ENCODE assay signal across 8 cellular contexts in genomic region chr6:136288566-136289326, GRCh38. TPM values are rescaled to one million over a fixed set of nuclear protein-coding genes. Genes with fewer than 3 reads are reported as not detected.
DNase-seq lines count a peak whose midpoint lies in the region; ATAC-seq and TF ChIP-seq lines count a peak whose summit lies in the region.

No MANE protein-coding gene starts in this region.

- peak; percentile 58 for DNase-seq in D341Med (ENCODE audit: low spot score)
- peak; percentile 60 for DNase-seq in KBM-7
- DNase-seq in SK-N-MC (ENCODE audit: low read depth, low spot score) = no peak
- peak; percentile 77 to 84 for DNase-seq in activated naive CD4-positive, alpha-beta T cell treated with anti-CD3 and anti-CD28 coated beads, Interleukin-2, amount 50 U/mL, for 72 hours (ENCODE audit: low spot score in 2 of 2)
- peak; percentile 78 for DNase-seq in glomerular endothelial cell (ENCODE audit: extremely low read depth, low read depth, low spot score)
- DNase-seq in nucleus accumbens (lab: John Stamatoyannopoulos, UW) = peak in 53 of 56 donors; percentile 20 to 87 (median 66)
- peak; percentile 93 to 95 for DNase-seq in suprapubic skin (ENCODE audit: low spot score in 2 of 2)

- TF ChIP-seq POLR2A in suprapubic skin (IDR thresholded peaks at IDR 0.05) = peak in 1 of 2 donors; percentile 51

- H3K9me3 Mint-ChIP-seq in activated naive CD4-positive, alpha-beta T cell treated with anti-CD3 and anti-CD28 coated beads, Interleukin-2, amount 50 U/mL, for 72 hours = no peaks in the 10 kb centered on the region

- in situ Hi-C loops in KBM-7 (cut with MboI; ENCODE audit: low pct_unique_long_range_greater_than_20kb, low sequenced_read_pairs) = no loop called here

- TF ChIP-seq CTCF in suprapubic skin (IDR thresholded peaks at IDR 0.05) = peak; percentile 31 to 40

- H3K27ac ChIP-seq in SK-N-MC = peak overlapping the region; percentile 100
- peak overlapping the region; percentile 100 for H3K27ac ChIP-seq in suprapubic skin

- H3K27ac Mint-ChIP-seq in activated naive CD4-positive, alpha-beta T cell treated with anti-CD3 and anti-CD28 coated beads, Interleukin-2, amount 50 U/mL, for 72 hours = peak overlapping the region; percentile 100

- H3K4me1 ChIP-seq in suprapubic skin = peaks cover 57% of the 10 kb centered on the region

- under 1% methylated on average over 34 of the region's 34 CpGs for WGBS in suprapubic skin

- H3K4me3 ChIP-seq in SK-N-MC (peak overlapping the region; percentile 100), suprapubic skin (peak overlapping the region; percentile 93)

- peak overlapping the region; percentile 100 for H3K9ac ChIP-seq in SK-N-MC (ENCODE audit: insufficient read length)

- no peaks in the 10 kb centered on the region for H3K27me3 ChIP-seq in suprapubic skin

- H3K36me3 ChIP-seq in SK-N-MC (ENCODE audit: insufficient read depth, low read length) = peaks cover 34% of the 10 kb centered on the region
- no peaks in the 10 kb centered on the region for H3K36me3 ChIP-seq in suprapubic skin

- TF ChIP-seq EP300 in suprapubic skin (IDR thresholded peaks at IDR 0.05) = no peak

- H3K36me3 Mint-ChIP-seq in activated naive CD4-positive, alpha-beta T cell treated with anti-CD3 and anti-CD28 coated beads, Interleukin-2, amount 50 U/mL, for 72 hours = peaks cover 26 to 34% of the 10 kb centered on the region in 2 donors

- no peaks in the 10 kb centered on the region for H3K9me3 ChIP-seq in SK-N-MC (ENCODE audit: low read depth, low read length)
- no peaks in the 10 kb centered on the region for H3K9me3 ChIP-seq in suprapubic skin

- peak; percentile 37 for ATAC-seq in GM21619 (IDR thresholded peaks at IDR 0.05; ENCODE audit: unreplicated experiment)
- ATAC-seq in activated naive CD4-positive, alpha-beta T cell treated with anti-CD3 and anti-CD28 coated beads, Interleukin-2, amount 50 U/mL, for 72 hours = peak; percentile 60 to 71

RNA-seq across cellular contexts. Expression of gene BCLAF1, which starts 0.9 kb away (rescaled TPM):
- 100 to 1,000 TPM; 101 to 159 TPM for total RNA-seq in activated naive CD4-positive, alpha-beta T cell treated with anti-CD3 and anti-CD28 coated beads, Interleukin-2, amount 50 U/mL, for 72 hours
- total RNA-seq in glomerular endothelial cell (94.0 and 102 TPM in 2 replicates), suprapubic skin (100 to 1,000 TPM; 131 to 355 (median 162) TPM)

RNA-seq across cellular contexts. Expression of gene MTFR2, which starts 38.6 kb away (rescaled TPM):
- 10 to 100 TPM; 25.9 to 32.0 TPM for total RNA-seq in activated naive CD4-positive, alpha-beta T cell treated with anti-CD3 and anti-CD28 coated beads, Interleukin-2, amount 50 U/mL, for 72 hours
- total RNA-seq in glomerular endothelial cell (5.2 and 6.4 TPM in 2 replicates), suprapubic skin (1 to 10 TPM; 2.2 to 4.7 (median 2.4) TPM)
